ENCODE assay signal across 1 cellular context in genomic region chr11:6127881-6128280, GRCh38.
TF ChIP-seq lines count a peak whose summit lies in the region.

No MANE protein-coding gene starts in this region.

TF ChIP-seq in K562, 482 proteins besides CTCF, POLR2A, EP300 and RAD21:
- TF ChIP-seq C11orf30 (IDR thresholded peaks at IDR 0.05; ENCODE audit: low read depth) (no peak), FOSL1 (tag; conservative IDR thresholded peaks at IDR 0.05) (peak; percentile 80)
